Comparison of ENCODE assay signal across 19 cellular contexts in the genomic region with DNA sequence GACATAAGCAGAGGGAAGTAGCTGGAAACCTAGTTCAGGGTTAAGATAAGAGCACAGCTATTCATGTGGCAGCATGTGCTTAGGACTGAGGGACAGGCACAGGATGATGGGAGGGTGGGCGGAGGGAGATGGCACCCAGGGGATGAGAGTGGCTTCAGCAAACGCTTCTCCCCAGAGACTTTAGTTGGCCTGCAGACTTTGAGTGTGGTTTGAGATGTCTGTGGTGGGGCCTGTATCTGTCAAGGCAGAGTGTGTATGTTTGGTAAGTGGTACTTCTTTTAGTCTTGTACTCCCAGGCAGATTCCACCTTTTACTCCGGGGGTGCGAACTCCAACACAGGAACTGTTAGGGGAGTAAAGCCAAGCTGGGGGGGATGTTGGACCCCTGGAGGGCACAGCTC.
DNase-seq lines count a peak whose midpoint lies in the region; ATAC-seq and TF ChIP-seq lines count a peak whose summit lies in the region.
"Had no signal": no experiment of that assay in that cellular context is flagged by ENCODE, and none has a peak within 500 bp of the region (broad histone marks: within the 10 kb centered on the region; RNA-seq: fewer than 3 reads in every experiment).

No MANE protein-coding gene starts in this region.

- H3K27me3 ChIP-seq in endodermal cell (ENCODE audit: control insufficient read depth, insufficient read depth, low read length, poor library complexity, severe bottlenecking) = no peaks in the 10 kb centered on the region
- H3K27me3 ChIP-seq in testis = no peaks in the 10 kb centered on the region
- H3K27me3 ChIP-seq in foreskin keratinocyte = peaks cover 7% of the 10 kb centered on the region

- intact Hi-C loops in testis (cut with DNase I; ENCODE audit: low total_unique reads) = no loop called here

- H3K4me1 ChIP-seq in endodermal cell (ENCODE audit: control insufficient read depth, insufficient read depth, low read length) (no peaks in the 10 kb centered on the region), testis (no peaks in the 10 kb centered on the region), foreskin keratinocyte (no peaks in the 10 kb centered on the region)

- 94 to 97% methylated on average over 2 to 4 of the region's 4 CpGs for WGBS in endodermal cell (ENCODE audit: insufficient coverage in 1 of 2, insufficient read length in 1 of 2), 2 experiments
- WGBS in testis, 2 donors = 78 to 91% methylated on average over 4 of the region's 4 CpGs

- no peak overlapping the region for H3K4me3 Mint-ChIP-seq in endodermal cell
- H3K4me3 Mint-ChIP-seq: HFFc6 had no signal

- no peak overlapping the region for H3K4me3 ChIP-seq in Jurkat, Clone E6-1 (ENCODE audit: low read length)
- H3K4me3 ChIP-seq in endodermal cell (ENCODE audit: low read length) = no peak overlapping the region
- H3K4me3 ChIP-seq in testis = no peak overlapping the region
- H3K4me3 ChIP-seq: SK-N-MC had no signal

- TF ChIP-seq CTCF in endodermal cell (conservative IDR thresholded peaks at IDR 0.05) (no peak), testis (IDR thresholded peaks at IDR 0.05) (no peak), foreskin keratinocyte (conservative IDR thresholded peaks at IDR 0.05) (no peak)

- no peak for TF ChIP-seq POLR2A in testis (IDR thresholded peaks at IDR 0.05)

- DNase-seq in D341Med (ENCODE audit: low spot score) (peak; percentile 21), GM19238 (ENCODE audit: insufficient read length, low spot score) (peak; percentile 13), endodermal cell (peak; percentile 17), left lobe of liver (ENCODE audit: low spot score) (no peak), testis (no peak), COR-L47 (lab: John Stamatoyannopoulos, UW) (no peak), foreskin keratinocyte (no peak)
- DNase-seq in Jurkat, Clone E6-1 (ENCODE audit: low read depth, low spot score) = peak; percentile 6
- DNase-seq: DMS 273 treated with DMSO at 0.1 percent for 48 hours, HFFc6, NCI-H1417, NCI-H187 treated with DMSO at 0.1 percent for 48 hours, NCI-H2227 treated with DMSO at 0.1 percent for 48 hours, NCI-H510A treated with DMSO at 0.1 percent for 48 hours, NCI-H774, OCI-M1, SHP77 had no signal

- H3K27ac ChIP-seq in endodermal cell (ENCODE audit: low read depth, low read length) (no peak overlapping the region), testis (no peak overlapping the region), foreskin keratinocyte (no peak overlapping the region)
- H3K27ac ChIP-seq: C4-2B, SK-N-MC had no signal

- H3K4me1 Mint-ChIP-seq in endodermal cell = peaks cover 15% of the 10 kb centered on the region

- no peak overlapping the region for H3K27ac Mint-ChIP-seq in endodermal cell
- H3K27ac Mint-ChIP-seq: HFFc6 had no signal

- no peak overlapping the region for H3K9ac ChIP-seq in endodermal cell (ENCODE audit: extremely low read depth, low read length, poor library complexity, severe bottlenecking)

- no peaks in the 10 kb centered on the region for H3K36me3 Mint-ChIP-seq in endodermal cell (ENCODE audit: low read depth)

- ATAC-seq in left lobe of liver (no peak), foreskin keratinocyte (no peak)

- peaks cover 6% of the 10 kb centered on the region for H3K27me3 Mint-ChIP-seq in endodermal cell (ENCODE audit: insufficient read depth)

- H3K36me3 ChIP-seq in endodermal cell (ENCODE audit: control insufficient read depth, insufficient read depth, low read length) (no peaks in the 10 kb centered on the region), testis (ENCODE audit: low read depth, missing control alignments) (no peaks in the 10 kb centered on the region)

- H3K9me3 ChIP-seq in endodermal cell (ENCODE audit: control insufficient read depth, low read length) (no peaks in the 10 kb centered on the region), testis (no peaks in the 10 kb centered on the region)

- no peaks in the 10 kb centered on the region for H3K9me3 Mint-ChIP-seq in endodermal cell
- H3K9me3 Mint-ChIP-seq: HFFc6 had no signal

Comparison
In these comparisons a context has a peak if more than half of its experiments do, and no peak if none do; other contexts are left out.
1. DNase-seq: peak in D341Med (single experiment), GM19238 (single experiment), Jurkat, Clone E6-1 (single experiment) and endodermal cell (single experiment); none in left lobe of liver (single experiment), testis (single experiment), COR-L47 (single experiment) and foreskin keratinocyte (0 of 2).